Comparison of ENCODE assay signal across 8 cellular contexts in genomic region chr20:33489495-33490022, GRCh38. TPM values are rescaled to one million over a fixed set of nuclear protein-coding genes. Genes with fewer than 3 reads are reported as not detected.
DNase-seq lines count a peak whose midpoint lies in the region; ATAC-seq and TF ChIP-seq lines count a peak whose summit lies in the region.

No MANE protein-coding gene starts in this region.

- no peaks in the 10 kb centered on the region for H3K36me3 Mint-ChIP-seq in activated naive CD8-positive, alpha-beta T cell treated with anti-CD3 and anti-CD28 coated beads for 36 hours
- no peaks in the 10 kb centered on the region for H3K36me3 Mint-ChIP-seq in osteocyte (ENCODE audit: unreplicated experiment)

- H3K4me3 Mint-ChIP-seq in activated naive CD8-positive, alpha-beta T cell treated with anti-CD3 and anti-CD28 coated beads for 36 hours: peak overlapping the region; percentile 79
- peak overlapping the region; percentile 77 for H3K4me3 Mint-ChIP-seq in osteocyte (ENCODE audit: unreplicated experiment)

- TF ChIP-seq CTCF in GM10266 (IDR thresholded peaks at IDR 0.05; ENCODE audit: control insufficient read depth, insufficient read depth, low read depth, missing control alignments) (no peak), osteocyte (IDR thresholded peaks at IDR 0.05) (no peak)

- peaks cover 2% of the 10 kb centered on the region for H3K4me1 ChIP-seq in thymus (ENCODE audit: control insufficient read depth, insufficient read depth, low read length)

- DNase-seq in GM10266 (ENCODE audit: extremely low spot score): peak; percentile 99
- DNase-seq in NCI-H1092 treated with DMSO at 0.1 percent for 48 hours (lab: John Stamatoyannopoulos, UW): peak; percentile 95
- peak; percentile 100 for DNase-seq in activated naive CD8-positive, alpha-beta T cell treated with anti-CD3 and anti-CD28 coated beads for 36 hours
- peak; percentile 99 to 100 (median 100) for DNase-seq in head of caudate nucleus
- DNase-seq in osteocyte (ENCODE audit: extremely low spot score, unreplicated experiment): peak; percentile 100

- H3K36me3 ChIP-seq in thymus (ENCODE audit: control insufficient read depth, insufficient read depth): peaks cover 6% of the 10 kb centered on the region

- H3K27me3 ChIP-seq in thymus (ENCODE audit: control insufficient read depth, insufficient read depth): no peaks in the 10 kb centered on the region

- H3K27me3 Mint-ChIP-seq in activated naive CD8-positive, alpha-beta T cell treated with anti-CD3 and anti-CD28 coated beads for 36 hours: no peaks in the 10 kb centered on the region
- H3K27me3 Mint-ChIP-seq in osteocyte (ENCODE audit: unreplicated experiment): no peaks in the 10 kb centered on the region

- peak overlapping the region; percentile 82 for H3K4me3 ChIP-seq in thymus (ENCODE audit: low read length)

- 4% methylated on average over 36 of the region's 36 CpGs for WGBS in thymus

- no peaks in the 10 kb centered on the region for H3K9me3 Mint-ChIP-seq in activated naive CD8-positive, alpha-beta T cell treated with anti-CD3 and anti-CD28 coated beads for 36 hours
- H3K9me3 Mint-ChIP-seq in osteocyte (ENCODE audit: unreplicated experiment): no peaks in the 10 kb centered on the region

- intact Hi-C loops in head of caudate nucleus (cut with DNase I): no loop called here

- peak; percentile 90 for ATAC-seq in HG02623 (IDR thresholded peaks at IDR 0.05; ENCODE audit: unreplicated experiment)
- ATAC-seq in SK-N-SH treated with all-trans-retinoic acid at 6 μM for 48 hours: peak; percentile 97

- H3K27ac ChIP-seq in thymus (ENCODE audit: low read depth): peak overlapping the region; percentile 81

- peaks cover 14% of the 10 kb centered on the region for H3K4me1 Mint-ChIP-seq in activated naive CD8-positive, alpha-beta T cell treated with anti-CD3 and anti-CD28 coated beads for 36 hours
- peaks cover 11% of the 10 kb centered on the region for H3K4me1 Mint-ChIP-seq in osteocyte (ENCODE audit: unreplicated experiment)

- H3K27ac Mint-ChIP-seq in activated naive CD8-positive, alpha-beta T cell treated with anti-CD3 and anti-CD28 coated beads for 36 hours: peak overlapping the region; percentile 86
- H3K27ac Mint-ChIP-seq in osteocyte (ENCODE audit: unreplicated experiment): peak overlapping the region; percentile 89

- H3K9me3 ChIP-seq in thymus (ENCODE audit: control insufficient read depth): no peaks in the 10 kb centered on the region

TF ChIP-seq in SK-N-SH treated with all-trans-retinoic acid at 6 μM for 48 hours, 23 proteins besides CTCF, POLR2A, EP300 and RAD21:
- TF ChIP-seq ZC3H10 (CRISPR knock-in tag; IDR thresholded peaks at IDR 0.05): no peak
- TF ChIP-seq ISL1 (CRISPR knock-in tag; IDR thresholded peaks at IDR 0.05): no peak
- no peak for TF ChIP-seq ESRRG (CRISPR knock-in tag; IDR thresholded peaks at IDR 0.05)
- TF ChIP-seq TCF4 (CRISPR knock-in tag; IDR thresholded peaks at IDR 0.05; ENCODE audit: borderline replicate concordance): no peak
- TF ChIP-seq CSDC2 (CRISPR knock-in tag; IDR thresholded peaks at IDR 0.05): no peak
- TF ChIP-seq PATZ1 (CRISPR knock-in tag; IDR thresholded peaks at IDR 0.05; ENCODE audit: borderline replicate concordance): no peak

RNA-seq across cellular contexts. Expression of gene CBFA2T2, which starts 0.3 kb away (rescaled TPM):
- total RNA-seq in activated naive CD8-positive, alpha-beta T cell treated with anti-CD3 and anti-CD28 coated beads for 36 hours: 1 to 10 TPM; 6.4 to 6.7 TPM
- 19.6 and 19.9 TPM in 2 replicates for total RNA-seq in osteocyte
- polyA plus RNA-seq in thymus: 9.1 TPM

RNA-seq across cellular contexts. Expression of gene SNTA1, which starts 46.0 kb away (rescaled TPM):
- 1 to 10 TPM; 4.0 to 4.7 TPM for total RNA-seq in activated naive CD8-positive, alpha-beta T cell treated with anti-CD3 and anti-CD28 coated beads for 36 hours
- 28.9 and 33.8 TPM in 2 replicates for total RNA-seq in osteocyte
- 7.7 TPM for polyA plus RNA-seq in thymus

Comparison
In these comparisons a context has a peak if more than half of its experiments do, and no peak if none do; other contexts are left out.
1. Peak in every context shown above with its lines: DNase-seq, ATAC-seq, H3K4me3 ChIP-seq and H3K27ac ChIP-seq.